11 cellular contexts compared by ENCODE assay signal in the genomic region with DNA sequence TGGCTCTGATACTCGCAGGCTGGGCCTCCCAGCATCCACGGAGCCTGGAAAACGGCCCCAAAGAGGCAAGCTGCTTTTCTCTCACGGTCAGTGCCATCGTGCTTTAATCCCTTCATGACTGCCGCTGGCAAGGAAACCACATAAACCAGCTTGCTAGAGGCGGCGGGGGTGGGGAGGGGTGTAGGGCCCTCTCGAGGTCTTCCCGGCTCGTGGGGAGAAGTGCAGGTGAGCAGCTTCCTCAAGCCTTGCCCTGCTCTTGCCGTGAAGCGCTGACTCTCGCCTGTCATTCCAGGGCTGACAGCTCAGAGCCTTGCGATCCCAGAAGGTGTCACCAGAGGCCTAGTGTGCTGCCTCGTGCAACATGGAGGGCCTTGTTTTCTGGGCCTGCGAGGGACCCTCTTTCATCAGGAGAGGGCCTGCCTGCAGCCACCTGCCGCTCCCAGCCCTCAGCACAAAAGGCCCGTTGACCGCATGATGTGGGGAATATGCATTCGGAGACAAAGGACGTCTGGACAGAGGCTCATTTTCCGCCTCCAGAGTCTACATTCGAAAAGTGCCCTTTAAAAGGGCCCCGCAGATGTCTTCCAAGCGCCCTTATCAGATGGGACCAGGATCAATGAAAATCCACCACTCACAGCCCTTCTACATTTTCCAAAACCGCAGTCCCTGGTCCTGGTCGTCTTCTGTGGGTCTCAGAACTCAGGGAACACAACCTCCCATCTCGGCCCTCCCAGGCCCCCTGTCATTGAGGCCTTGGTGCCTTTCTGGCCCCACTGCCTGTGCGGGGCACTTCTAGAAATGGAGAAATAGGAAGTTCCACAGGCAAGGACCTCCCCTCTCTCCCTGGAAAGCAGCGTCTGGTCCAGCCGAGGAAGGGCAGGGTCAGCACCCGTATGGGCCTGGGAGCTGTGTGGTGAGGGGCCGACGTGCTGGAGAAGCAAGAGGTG. TPM values are rescaled to one million over a fixed set of nuclear protein-coding genes. Genes with fewer than 3 reads are reported as not detected.
DNase-seq lines count a peak whose midpoint lies in the region; ATAC-seq, FAIRE-seq and TF ChIP-seq lines count a peak whose summit lies in the region.
"Had no signal": no experiment of that assay in that cellular context is flagged by ENCODE, and none has a peak within 500 bp of the region (broad histone marks: within the 10 kb centered on the region; RNA-seq: fewer than 3 reads in every experiment).

No MANE protein-coding gene starts in this region.

- H3K36me3 ChIP-seq in DND-41 (ENCODE audit: insufficient read depth, low read length): peaks cover 52% of the 10 kb centered on the region
- peaks cover 0 to 34% (median 4%) of the 10 kb centered on the region in 3 donors for H3K36me3 ChIP-seq in pancreas

- TF ChIP-seq CTCF in DND-41 (IDR thresholded peaks at IDR 0.05; ENCODE audit: borderline replicate concordance, extremely low read depth, low read length, poor library complexity, severe bottlenecking) (peak; percentile 44), glutamatergic neuron (IDR thresholded peaks at IDR 0.05; ENCODE audit: partially characterized antibody, unreplicated experiment) (no peak), pancreas (IDR thresholded peaks at IDR 0.05) (no peak)

- H3K9me3 Mint-ChIP-seq in glutamatergic neuron (ENCODE audit: unreplicated experiment): peaks cover 16% of the 10 kb centered on the region

- no peak overlapping the region for H2AFZ ChIP-seq in DND-41 (ENCODE audit: low read depth, low read length)

- H3K27ac ChIP-seq in DND-41 (ENCODE audit: low read length) (no peak overlapping the region), pancreas (peak overlapping the region in 3 of 4 donors; percentile 7 to 41 (median 33))

- ATAC-seq in DND-41 (ENCODE audit: insufficient read depth, low read depth): peak; percentile 90
- ATAC-seq in pancreas: peak; percentile 55 to 78 (median 62)
- ATAC-seq in HG02610 (IDR thresholded peaks at IDR 0.05; ENCODE audit: unreplicated experiment): no peak

- H3K4me1 ChIP-seq in DND-41 (ENCODE audit: insufficient read depth, low read length): peaks cover 16% of the 10 kb centered on the region
- H3K4me1 ChIP-seq in pancreas: peaks cover 11 to 28% (median 19%) of the 10 kb centered on the region in 3 donors

- no peak for FAIRE-seq in pancreas (lab: Jason Lieb, UNC)

- no peaks in the 10 kb centered on the region for H3K79me2 ChIP-seq in DND-41 (ENCODE audit: insufficient read depth, low read length)

- H3K9me3 ChIP-seq in DND-41 (ENCODE audit: insufficient read depth, low read length, severe bottlenecking) (no peaks in the 10 kb centered on the region), pancreas (no peaks in the 10 kb centered on the region)

- H4K20me1 ChIP-seq in DND-41 (ENCODE audit: insufficient read depth, low read length): peaks cover 58% of the 10 kb centered on the region

- no peaks in the 10 kb centered on the region for H3K36me3 Mint-ChIP-seq in glutamatergic neuron (ENCODE audit: unreplicated experiment)

- peak overlapping the region; percentile 36 for H3K4me2 ChIP-seq in DND-41 (ENCODE audit: insufficient read depth, low read length)

- in situ Hi-C loops in SK-MEL-5 (cut with HindIII; ENCODE audit: low pct_unique_long_range_greater_than_20kb, low sequenced_read_pairs): no loop called here

- H3K4me3 Mint-ChIP-seq in glutamatergic neuron (ENCODE audit: unreplicated experiment): no peak overlapping the region

- H3K27me3 ChIP-seq in DND-41 (ENCODE audit: insufficient read depth, low read length, poor library complexity) (no peaks in the 10 kb centered on the region), pancreas (no peaks in the 10 kb centered on the region)

- H3K4me3 ChIP-seq in DND-41 (ENCODE audit: low read depth in 1 of 2, low read length in 2 of 2) (no peak overlapping the region), pancreas (no peak overlapping the region)

- intact Hi-C loops in pancreas (cut with DNase I): no loop called here

- peak overlapping the region; percentile 90 for H3K27ac Mint-ChIP-seq in glutamatergic neuron (ENCODE audit: unreplicated experiment)

- no peak overlapping the region for H3K9ac ChIP-seq in DND-41 (ENCODE audit: low read depth, low read length)

- peak; percentile 76 for DNase-seq in DND-41
- DNase-seq in SK-MEL-5 (ENCODE audit: low read depth, low spot score): peak; percentile 15
- peak; percentile 57 for DNase-seq in glutamatergic neuron
- peak in 4 of 6 donors; percentile 39 to 67 (median 64) for DNase-seq in pancreas
- DNase-seq in T1000 (lab: John Stamatoyannopoulos, UW): no peak
- DNase-seq in NCI-H2227 treated with DMSO at 0.1 percent for 48 hours (lab: John Stamatoyannopoulos, UW): no peak
- no peak for DNase-seq in NCI-H748 (lab: John Stamatoyannopoulos, UW; ENCODE audit: unreplicated experiment)
- DNase-seq: GDM1; NCI-H510A; stimulated activated CD4-positive, alpha-beta T cell treated with anti-CD3 and anti-CD28 coated beads, Interleukin-1b, Interleukin-23, amount 100 ng/mL, for 48 hours had no signal

- peaks cover 17% of the 10 kb centered on the region for H3K4me1 Mint-ChIP-seq in glutamatergic neuron (ENCODE audit: low read depth, unreplicated experiment)

- peaks cover 18% of the 10 kb centered on the region for H3K27me3 Mint-ChIP-seq in glutamatergic neuron (ENCODE audit: unreplicated experiment)

- WGBS in pancreas, 2 donors: 44 to 52% methylated on average over 33 to 35 of the region's 35 CpGs

RNA-seq across cellular contexts. Expression of gene ZRANB1, which starts 58.7 kb away (rescaled TPM):
- 12.0 and 13.2 TPM in 2 replicates for total RNA-seq in SK-MEL-5 (2014; rRNA removed; shearing (Covaris generic))
- polyA plus RNA-seq in SK-MEL-5 (2015; cell fraction: cytosol; rRNA removed): 5.9 and 8.8 TPM in 2 replicates
- 6.8 and 9.2 TPM in 2 replicates for polyA plus RNA-seq in SK-MEL-5 (2015; cell fraction: nucleus; rRNA removed)
- total RNA-seq in glutamatergic neuron (ENCODE audit: unreplicated experiment) (28.9 TPM), pancreas (10 to 100 TPM in 1 of 6 donors, 1 to 10 TPM in 5; 5.8 to 12.2 (median 7.7) TPM)
- 1 to 10 TPM; 4.3 to 8.7 TPM for polyA plus RNA-seq in pancreas

Comparison
In these comparisons a context has a peak if more than half of its experiments do, and no peak if none do; other contexts are left out.
1. DNase-seq: peak in DND-41 (single experiment), SK-MEL-5 (single experiment), glutamatergic neuron (single experiment) and pancreas (4 of 6); none in T1000 (single experiment), NCI-H2227 treated with DMSO at 0.1 percent for 48 hours (single experiment) and NCI-H748 (single experiment).